Comparison of ENCODE assay signal across 8 cellular contexts in the genomic region with DNA sequence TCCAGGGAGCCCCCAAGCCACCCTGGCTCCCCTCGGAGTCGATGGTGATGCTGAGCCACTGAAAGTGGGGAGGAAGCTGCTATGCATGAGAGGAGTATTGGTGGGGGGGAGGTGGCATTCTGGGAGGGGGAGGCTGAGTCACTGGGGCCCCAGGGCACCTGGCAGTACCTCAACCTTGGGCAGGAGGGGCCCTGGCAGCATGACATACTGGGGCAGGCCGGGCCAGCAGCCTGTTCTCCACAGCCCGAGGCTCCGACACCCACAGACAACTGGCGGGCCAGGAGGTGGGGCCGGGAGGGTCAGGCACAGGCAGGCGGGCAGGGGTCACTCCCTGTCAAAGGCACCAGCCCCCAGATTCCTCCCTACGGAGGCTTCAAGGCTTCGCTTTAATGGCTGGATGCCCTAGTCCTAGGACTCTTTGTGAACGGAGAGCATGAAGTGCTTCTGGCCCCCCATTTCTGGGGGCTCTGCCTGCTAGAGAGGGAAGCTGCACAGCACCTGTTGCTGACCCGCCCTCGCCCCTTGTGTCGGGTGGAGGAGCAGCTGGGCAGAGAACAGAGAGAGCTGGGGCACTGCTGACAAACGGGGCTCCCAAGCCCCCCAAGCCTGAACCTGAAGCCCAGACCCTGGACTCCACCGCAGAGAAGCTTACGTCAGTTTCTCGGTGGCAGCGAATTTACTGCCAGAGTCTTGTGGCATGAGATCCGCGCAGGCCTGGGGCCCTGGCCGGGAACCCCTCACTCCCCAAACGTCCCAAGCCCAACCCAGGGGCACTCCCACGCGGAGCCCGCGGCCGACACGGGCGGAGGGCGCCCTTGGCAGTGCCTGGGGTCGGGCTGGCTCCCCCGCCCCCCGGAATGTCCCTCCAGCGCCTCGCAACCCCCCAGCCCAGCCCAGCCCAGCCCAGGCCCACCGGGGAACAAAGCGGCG. TPM values are rescaled to one million over a fixed set of nuclear protein-coding genes. Genes with fewer than 3 reads are reported as not detected.
DNase-seq lines count a peak whose midpoint lies in the region; ATAC-seq, FAIRE-seq and TF ChIP-seq lines count a peak whose summit lies in the region.

No MANE protein-coding gene starts in this region.

- peak overlapping the region in 10 of 11 experiments; percentile 53 to 89 (median 83); a peak in 21 of 22 replicates for H3K27ac ChIP-seq in BLaER1 treated with 17β-estradiol and CSF1 and Interleukin-3, amounts not matched to agents 10 nM and 100 nM
- H3K27ac ChIP-seq in mammary epithelial cell (ENCODE audit: insufficient read depth, low read depth, low read length), result no peak overlapping the region
- H3K27ac ChIP-seq in HepG2 (ENCODE audit: extremely low read length, insufficient read depth, low read length), result peak overlapping the region; percentile 51
- H3K27ac ChIP-seq in transverse colon, result peak overlapping the region; percentile 87 to 93 (median 90)

- H3K27me3 ChIP-seq in BLaER1 treated with 17β-estradiol and CSF1 and Interleukin-3, amounts not matched to agents 10 nM and 100 nM, result no peaks in the 10 kb centered on the region
- no peaks in the 10 kb centered on the region for H3K27me3 ChIP-seq in mammary epithelial cell (ENCODE audit: insufficient read depth, low read length)
- H3K27me3 ChIP-seq in HepG2 (ENCODE audit: control insufficient read depth in 1 of 2, insufficient read depth in 2 of 2, low read length in 2 of 2), result no peaks in the 10 kb centered on the region; a peak in 1 of 5 replicates
- H3K27me3 ChIP-seq in transverse colon, result no peaks in the 10 kb centered on the region

- H3K4me2 ChIP-seq in BLaER1 treated with 17β-estradiol and CSF1 and Interleukin-3, amounts not matched to agents 10 nM and 100 nM, result peak overlapping the region; percentile 91 to 99 (median 98)
- H3K4me2 ChIP-seq in mammary epithelial cell (ENCODE audit: insufficient read depth, low read depth, low read length) (peak overlapping the region; percentile 99), HepG2 (ENCODE audit: low read depth, low read length) (peak overlapping the region; percentile 91)

- TF ChIP-seq EP300 in HepG2 (IDR thresholded peaks at IDR 0.05; ENCODE audit: low read depth in 2 of 2, low read length in 2 of 2) (no peak), HepG2 (CRISPR knock-in tag; IDR thresholded peaks at IDR 0.05; ENCODE audit: borderline replicate concordance) (no peak), transverse colon (IDR thresholded peaks at IDR 0.05; ENCODE audit: low read depth) (no peak)

- peak; percentile 8 for ATAC-seq in HepG2
- no peak for ATAC-seq in GM18511 (IDR thresholded peaks at IDR 0.05; ENCODE audit: unreplicated experiment)
- no peak for ATAC-seq in GM21526 (IDR thresholded peaks at IDR 0.05; ENCODE audit: low FRiP score, unreplicated experiment)

- peak overlapping the region; percentile 76 to 94 (median 84) for H3K9ac ChIP-seq in BLaER1 treated with 17β-estradiol and CSF1 and Interleukin-3, amounts not matched to agents 10 nM and 100 nM
- H3K9ac ChIP-seq in mammary epithelial cell (ENCODE audit: insufficient read depth, low read length), result peak overlapping the region; percentile 67
- H3K9ac ChIP-seq in HepG2 (ENCODE audit: insufficient read depth, low read depth, low read length), result peak overlapping the region; percentile 75

- no peak for FAIRE-seq in HepG2 (lab: Jason Lieb, UNC)

- H3K79me2 ChIP-seq in mammary epithelial cell (ENCODE audit: insufficient read depth, low read length) (peaks cover 48% of the 10 kb centered on the region), HepG2 (ENCODE audit: insufficient read depth, low read length) (peaks cover 10% of the 10 kb centered on the region)

- H3K9me3 ChIP-seq in BLaER1 treated with 17β-estradiol and CSF1 and Interleukin-3, amounts not matched to agents 10 nM and 100 nM (replicated peaks in 1 of 11), result no peaks in the 10 kb centered on the region
- H3K9me3 ChIP-seq in mammary epithelial cell (replicated peaks; ENCODE audit: insufficient read depth, low read length) (no peaks in the 10 kb centered on the region), HepG2 (ENCODE audit: low read length) (no peaks in the 10 kb centered on the region), transverse colon (no peaks in the 10 kb centered on the region)

- CTCF ChIA-PET in mammary epithelial cell (lab: Charles Lee; ENCODE audit: low non-redundant PET), result no interaction called here
- CTCF ChIA-PET in HepG2 (lab: Yijun Ruan, JAX; ENCODE audit: low intra/inter-chr PET ratio, low total read pairs), result interaction anchor here (0.8 to 3.1 kb wide), 5 partner anchors 10 to 88 kb away, joined by 3 to 26 read pairs (median 11); partner anchors contain the start of gene LLGL2

- H3K4me1 ChIP-seq in BLaER1 treated with 17β-estradiol and CSF1 and Interleukin-3, amounts not matched to agents 10 nM and 100 nM, result peaks cover 55 to 78% (median 74%) of the 10 kb centered on the region in 10 experiments
- H3K4me1 ChIP-seq in mammary epithelial cell (ENCODE audit: insufficient read depth, low read length) (peaks cover 25% of the 10 kb centered on the region), HepG2 (ENCODE audit: insufficient read depth, low read length) (peaks cover 59% of the 10 kb centered on the region), transverse colon (peaks cover 22 to 58% (median 43%) of the 10 kb centered on the region in 4 donors)

- H3K4me3 ChIP-seq in BLaER1 treated with 17β-estradiol and CSF1 and Interleukin-3, amounts not matched to agents 10 nM and 100 nM, result peak overlapping the region; percentile 75 to 98 (median 96)
- peak overlapping the region; percentile 57 to 87 (median 70) for H3K4me3 ChIP-seq in mammary epithelial cell (replicated peaks in 1 of 3; ENCODE audit: insufficient read depth in 1 of 3, low read depth in 2 of 3, low read length in 3 of 3)
- H3K4me3 ChIP-seq in HepG2 (replicated peaks in 1 of 3; ENCODE audit: insufficient read depth in 1 of 3, low read depth in 2 of 3, low read length in 3 of 3), result peak overlapping the region; percentile 68 to 93 (median 79)
- peak overlapping the region; percentile 73 to 96 (median 92) for H3K4me3 ChIP-seq in transverse colon

- no peak for TF ChIP-seq CTCF in mammary epithelial cell (conservative IDR thresholded peaks at IDR 0.05 in 1 of 2, IDR thresholded peaks at IDR 0.05 in 1 of 2; ENCODE audit: extremely low read depth in 1 of 2, insufficient read depth in 1 of 2, low read depth in 1 of 2, low read length in 2 of 2)
- no peak for TF ChIP-seq CTCF in HepG2 (CRISPR knock-in tag; IDR thresholded peaks at IDR 0.05)
- TF ChIP-seq CTCF in transverse colon (IDR thresholded peaks at IDR 0.05), result no peak

- H3K36me3 ChIP-seq in BLaER1 treated with 17β-estradiol and CSF1 and Interleukin-3, amounts not matched to agents 10 nM and 100 nM, result peaks cover 6 to 54% (median 44%) of the 10 kb centered on the region in 11 experiments; a peak in 20 of 22 replicates
- H3K36me3 ChIP-seq in mammary epithelial cell (ENCODE audit: insufficient read depth, low read length), result no peaks in the 10 kb centered on the region
- peaks cover 3 to 10% of the 10 kb centered on the region in 2 experiments for H3K36me3 ChIP-seq in HepG2 (replicated peaks in 1 of 2; ENCODE audit: control insufficient read depth in 1 of 2, insufficient read depth in 2 of 2, low read length in 2 of 2)
- H3K36me3 ChIP-seq in transverse colon, result no peaks in the 10 kb centered on the region

- DNase-seq in M059J (ENCODE audit: low read depth) (peak; percentile 88), mammary epithelial cell (peak; percentile 70), HepG2 (ENCODE audit: low spot score) (no peak), transverse colon (peak; percentile 26), cerebellar nuclear complex (lab: John Stamatoyannopoulos, UW) (no peak)

- BruUV-seq in mammary epithelial cell (replicated peaks; lab: Mats Ljungman, UMichigan) (no TSS peak), HepG2 (replicated peaks; lab: Mats Ljungman, UMichigan) (TSS peak; percentile 43)

- peaks cover 3 to 75% (median 65%) of the 10 kb centered on the region in 11 experiments; a peak in 19 of 22 replicates for H4K20me1 ChIP-seq in BLaER1 treated with 17β-estradiol and CSF1 and Interleukin-3, amounts not matched to agents 10 nM and 100 nM
- H4K20me1 ChIP-seq in mammary epithelial cell (ENCODE audit: insufficient read depth, low read length) (no peaks in the 10 kb centered on the region), HepG2 (ENCODE audit: insufficient read depth, low read length) (peaks cover 10% of the 10 kb centered on the region; the same call in 1 of the 2 replicates)

- no peak for TF ChIP-seq RAD21 in HepG2 (CRISPR knock-in tag; IDR thresholded peaks at IDR 0.05)

- in situ Hi-C loops in mammary epithelial cell (cut with MboI; ENCODE audit: low sequenced_read_pairs in 2 of 2), result loop anchor here in 1 of 2 donors (10.0 kb wide), 1 partner anchor 90 kb away; no protein-coding TSS in a partner anchor
- in situ Hi-C loops in HepG2 (cut with HindIII; ENCODE audit: extremely low pct_ligation_motif_present, low pct_unique_long_range_greater_than_20kb), result no loop called here
- in situ Hi-C loops in transverse colon (cut with MboI; ENCODE audit: low pct_ligation_motif_present in 1 of 4, low pct_unique_long_range_greater_than_20kb in 1 of 4, low sequenced_read_pairs in 3 of 4), result loop anchor here in 1 of 4 donors (10.0 kb wide), 1 partner anchor 90 kb away; no protein-coding TSS in a partner anchor

- intact Hi-C loops in mammary epithelial cell (cut with micrococcal nuclease), result loop anchor here (1.0 to 5.0 kb wide), 5 partner anchors 58 to 242 kb away; partner anchors contain the start of genes GRB2, MIF4GD and TMEM94
- intact Hi-C loops in HepG2 (cut with micrococcal nuclease; ENCODE audit: unreplicated experiment), result loop anchor here (1.0 to 5.0 kb wide), 3 partner anchors 57 to 430 kb away; partner anchors contain the start of gene TMEM94
- intact Hi-C loops in transverse colon (cut with DNase I; ENCODE audit: low total_unique reads), result loop anchor here (5.0 kb wide), 1 partner anchor 87 kb away; no protein-coding TSS in a partner anchor

- dilution Hi-C loops in mammary epithelial cell (cut with HindIII; ENCODE audit: low sequenced_read_pairs), result loop anchor here (5.0 kb wide), 2 partner anchors 107 to 192 kb away; partner anchors contain the start of gene GRB2

- WGBS in mammary epithelial cell (ENCODE audit: low coverage, missing lambda C conversion rate), result 2% methylated on average over 17 of the region's 39 CpGs
- WGBS in HepG2 (ENCODE audit: low lambda C conversion rate), result 0% methylated on average over 11 of the region's 39 CpGs
- 19% methylated on average over 23 of the region's 39 CpGs; no CpG with 5 or more reads in 1 of the 2 donors for WGBS in transverse colon (ENCODE audit: low coverage in 1 of 2), 2 donors

- POLR2A ChIA-PET in HepG2 (lab: Yijun Ruan, JAX), result interaction anchor here (1.0 to 1.3 kb wide), 4 partner anchors 11 to 58 kb away, joined by 3 to 5 read pairs (median 4); partner anchors contain the start of genes LLGL2 and TMEM94

- TF ChIP-seq POLR2A in HepG2 (IDR thresholded peaks at IDR 0.05; ENCODE audit: insufficient read depth in 1 of 2, low read depth in 2 of 2, low read length in 2 of 2), result no peak
- no peak for TF ChIP-seq POLR2A in transverse colon (IDR thresholded peaks at IDR 0.05)

- H2AFZ ChIP-seq in mammary epithelial cell (ENCODE audit: low read depth, low read length), result peak overlapping the region; percentile 96
- no peak overlapping the region for H2AFZ ChIP-seq in HepG2 (ENCODE audit: low read length)

RNA-seq across cellular contexts. Expression of gene CASKIN2, which starts 0.8 kb away (rescaled TPM):
- total RNA-seq in M059J (2014; rRNA removed; shearing (Covaris generic)), result 4.8 and 8.9 TPM in 2 replicates
- total RNA-seq in mammary epithelial cell (10 to 100 TPM; 10.5 to 22.1 TPM), HepG2 (2016; rRNA removed; fragmentation: Illumina TruSeq; extraction: Trizol) (5.2 and 10.6 TPM in 2 replicates), transverse colon (100 to 1,000 TPM in 1 of 4 donors, 10 to 100 TPM in 3; 16.5 to 128 (median 24.8) TPM)
- polyA plus RNA-seq in mammary epithelial cell (6.6 TPM), HepG2 (2011; rRNA removed) (6.8 and 7.8 TPM in 2 replicates)
- 7.0 TPM for polyA minus RNA-seq in mammary epithelial cell
- 1.5 and 1.8 TPM in 2 replicates for total RNA-seq in HepG2 (2016; cell fraction: cytosol; rRNA removed; fragmentation: Illumina TruSeq; extraction: Trizol; ENCODE audit: low read depth)
- total RNA-seq in HepG2 (2016; cell fraction: insoluble cytoplasmic fraction; rRNA removed; fragmentation: Illumina TruSeq; extraction: Trizol), result 4.9 and 7.5 TPM in 2 replicates
- total RNA-seq in HepG2 (2016; cell fraction: membrane; rRNA removed; fragmentation: Illumina TruSeq; extraction: Trizol), result 3.4 and 4.1 TPM in 2 replicates
- total RNA-seq in HepG2 (2016; cell fraction: nucleus; rRNA removed; fragmentation: Illumina TruSeq; extraction: Trizol), result 6.8 and 8.0 TPM in 2 replicates
- 1.9 and 2.2 TPM in 2 replicates for polyA plus RNA-seq in HepG2 (2011; cell fraction: cytosol; rRNA removed)
- polyA plus RNA-seq in HepG2 (2011; cell fraction: nucleus; rRNA removed), result 23.6 and 26.5 TPM in 2 replicates
- polyA plus RNA-seq in HepG2 (2012), result 6.2 and 9.6 TPM in 2 replicates
- 0.61 and 0.68 TPM in 2 replicates for polyA plus RNA-seq in HepG2 (2016; cell fraction: cytosol; fragmentation: Illumina TruSeq; extraction: Trizol; ENCODE audit: low read depth)
- polyA plus RNA-seq in HepG2 (2016; cell fraction: insoluble cytoplasmic fraction; fragmentation: Illumina TruSeq; extraction: Trizol; ENCODE audit: low read depth), result 4.4 and 7.0 TPM in 2 replicates
- 1.6 and 1.8 TPM in 2 replicates for polyA plus RNA-seq in HepG2 (2016; cell fraction: membrane; fragmentation: Illumina TruSeq; extraction: Trizol; ENCODE audit: low read depth)
- 16.3 and 16.6 TPM in 2 replicates for polyA plus RNA-seq in HepG2 (2016; cell fraction: nucleus; fragmentation: Illumina TruSeq; extraction: Trizol; ENCODE audit: insufficient read depth, low read depth)
- 11.8 and 14.9 TPM in 2 replicates for polyA minus RNA-seq in HepG2 (2011; rRNA and poly(A)+ RNA removed; ENCODE audit: low replicate concordance)
- polyA minus RNA-seq in HepG2 (2011; cell fraction: cytosol; rRNA and poly(A)+ RNA removed), result 4.9 and 5.0 TPM in 2 replicates
- 17.0 and 20.4 TPM in 2 replicates for polyA minus RNA-seq in HepG2 (2011; cell fraction: nucleus; rRNA and poly(A)+ RNA removed)

RNA-seq across cellular contexts. Expression of gene TSEN54, which starts 1.8 kb away (rescaled TPM):
- 14.9 and 22.7 TPM in 2 replicates for total RNA-seq in M059J (2014; rRNA removed; shearing (Covaris generic))
- 10 to 100 TPM; 10.2 to 19.6 TPM for total RNA-seq in mammary epithelial cell
- 24.1 TPM for polyA plus RNA-seq in mammary epithelial cell
- polyA minus RNA-seq in mammary epithelial cell, result 12.5 TPM
- total RNA-seq in HepG2 (2016; rRNA removed; fragmentation: Illumina TruSeq; extraction: Trizol), result 43.6 and 62.9 TPM in 2 replicates
- total RNA-seq in HepG2 (2016; cell fraction: cytosol; rRNA removed; fragmentation: Illumina TruSeq; extraction: Trizol; ENCODE audit: low read depth), result 20.6 and 23.0 TPM in 2 replicates
- total RNA-seq in HepG2 (2016; cell fraction: insoluble cytoplasmic fraction; rRNA removed; fragmentation: Illumina TruSeq; extraction: Trizol), result 44.0 and 64.1 TPM in 2 replicates
- total RNA-seq in HepG2 (2016; cell fraction: membrane; rRNA removed; fragmentation: Illumina TruSeq; extraction: Trizol), result 44.5 and 45.0 TPM in 2 replicates
- 39.9 and 48.4 TPM in 2 replicates for total RNA-seq in HepG2 (2016; cell fraction: nucleus; rRNA removed; fragmentation: Illumina TruSeq; extraction: Trizol)
- 63.3 and 64.4 TPM in 2 replicates for polyA plus RNA-seq in HepG2 (2011; rRNA removed)
- 36.2 and 47.1 TPM in 2 replicates for polyA plus RNA-seq in HepG2 (2011; cell fraction: cytosol; rRNA removed)
- polyA plus RNA-seq in HepG2 (2011; cell fraction: nucleus; rRNA removed), result 87.7 and 89.1 TPM in 2 replicates
- polyA plus RNA-seq in HepG2 (2012), result 22.1 and 34.4 TPM in 2 replicates
- polyA plus RNA-seq in HepG2 (2016; cell fraction: cytosol; fragmentation: Illumina TruSeq; extraction: Trizol; ENCODE audit: low read depth), result 20.4 and 20.5 TPM in 2 replicates
- polyA plus RNA-seq in HepG2 (2016; cell fraction: insoluble cytoplasmic fraction; fragmentation: Illumina TruSeq; extraction: Trizol; ENCODE audit: low read depth), result 37.7 and 50.5 TPM in 2 replicates
- 30.9 and 35.9 TPM in 2 replicates for polyA plus RNA-seq in HepG2 (2016; cell fraction: membrane; fragmentation: Illumina TruSeq; extraction: Trizol; ENCODE audit: low read depth)
- polyA plus RNA-seq in HepG2 (2016; cell fraction: nucleus; fragmentation: Illumina TruSeq; extraction: Trizol; ENCODE audit: insufficient read depth, low read depth), result 108 and 110 TPM in 2 replicates
- polyA minus RNA-seq in HepG2 (2011; rRNA and poly(A)+ RNA removed; ENCODE audit: low replicate concordance), result 56.0 and 95.0 TPM in 2 replicates
- polyA minus RNA-seq in HepG2 (2011; cell fraction: cytosol; rRNA and poly(A)+ RNA removed), result 11.3 and 14.0 TPM in 2 replicates
- polyA minus RNA-seq in HepG2 (2011; cell fraction: nucleus; rRNA and poly(A)+ RNA removed), result 13.9 and 15.5 TPM in 2 replicates
- total RNA-seq in transverse colon, result 100 to 1,000 TPM in 1 of 4 donors, 10 to 100 TPM in 3; 36.6 to 105 (median 61.2) TPM

RNA-seq across cellular contexts. Expression of gene LLGL2, which starts 10.9 kb away (rescaled TPM):
- 4.1 and 4.5 TPM in 2 replicates for total RNA-seq in M059J (2014; rRNA removed; shearing (Covaris generic))
- 10 to 100 TPM; 22.3 to 25.7 TPM for total RNA-seq in mammary epithelial cell
- 15.4 TPM for polyA plus RNA-seq in mammary epithelial cell
- 11.0 TPM for polyA minus RNA-seq in mammary epithelial cell
- 53.9 and 86.7 TPM in 2 replicates for total RNA-seq in HepG2 (2016; rRNA removed; fragmentation: Illumina TruSeq; extraction: Trizol)
- 27.2 and 32.8 TPM in 2 replicates for total RNA-seq in HepG2 (2016; cell fraction: cytosol; rRNA removed; fragmentation: Illumina TruSeq; extraction: Trizol; ENCODE audit: low read depth)
- total RNA-seq in HepG2 (2016; cell fraction: insoluble cytoplasmic fraction; rRNA removed; fragmentation: Illumina TruSeq; extraction: Trizol), result 51.9 and 87.2 TPM in 2 replicates
- total RNA-seq in HepG2 (2016; cell fraction: membrane; rRNA removed; fragmentation: Illumina TruSeq; extraction: Trizol), result 45.8 and 50.7 TPM in 2 replicates
- 72.1 and 85.8 TPM in 2 replicates for total RNA-seq in HepG2 (2016; cell fraction: nucleus; rRNA removed; fragmentation: Illumina TruSeq; extraction: Trizol)
- 83.0 and 109 TPM in 2 replicates for polyA plus RNA-seq in HepG2 (2011; rRNA removed)
- 40.2 and 67.1 TPM in 2 replicates for polyA plus RNA-seq in HepG2 (2011; cell fraction: cytosol; rRNA removed)
- polyA plus RNA-seq in HepG2 (2011; cell fraction: nucleus; rRNA removed), result 384 and 448 TPM in 2 replicates
- polyA plus RNA-seq in HepG2 (2012), result 33.3 and 59.5 TPM in 2 replicates
- polyA plus RNA-seq in HepG2 (2016; cell fraction: cytosol; fragmentation: Illumina TruSeq; extraction: Trizol; ENCODE audit: low read depth), result 23.2 and 28.1 TPM in 2 replicates
- polyA plus RNA-seq in HepG2 (2016; cell fraction: insoluble cytoplasmic fraction; fragmentation: Illumina TruSeq; extraction: Trizol; ENCODE audit: low read depth), result 41.6 and 52.9 TPM in 2 replicates
- polyA plus RNA-seq in HepG2 (2016; cell fraction: membrane; fragmentation: Illumina TruSeq; extraction: Trizol; ENCODE audit: low read depth), result 32.5 and 33.0 TPM in 2 replicates
- polyA plus RNA-seq in HepG2 (2016; cell fraction: nucleus; fragmentation: Illumina TruSeq; extraction: Trizol; ENCODE audit: insufficient read depth, low read depth), result 204 and 230 TPM in 2 replicates
- polyA minus RNA-seq in HepG2 (2011; rRNA and poly(A)+ RNA removed; ENCODE audit: low replicate concordance), result 30.9 and 126 TPM in 2 replicates
- polyA minus RNA-seq in HepG2 (2011; cell fraction: cytosol; rRNA and poly(A)+ RNA removed), result 30.6 and 31.7 TPM in 2 replicates
- 79.4 and 86.0 TPM in 2 replicates for polyA minus RNA-seq in HepG2 (2011; cell fraction: nucleus; rRNA and poly(A)+ RNA removed)
- total RNA-seq in transverse colon, result 1,000 to 10,000 TPM in 1 of 4 donors, 100 to 1,000 TPM in 3; 326 to 1,573 (median 641) TPM

RNA-seq across cellular contexts. Expression of gene TMEM94, which starts 58.1 kb away (rescaled TPM):
- total RNA-seq in M059J (2014; rRNA removed; shearing (Covaris generic)), result 29.1 and 48.8 TPM in 2 replicates
- 10 to 100 TPM; 23.0 to 42.3 TPM for total RNA-seq in mammary epithelial cell
- polyA plus RNA-seq in mammary epithelial cell, result 30.7 TPM
- 161 TPM for polyA minus RNA-seq in mammary epithelial cell
- 20.8 and 32.6 TPM in 2 replicates for total RNA-seq in HepG2 (2016; rRNA removed; fragmentation: Illumina TruSeq; extraction: Trizol)
- 26.4 and 26.9 TPM in 2 replicates for total RNA-seq in HepG2 (2016; cell fraction: cytosol; rRNA removed; fragmentation: Illumina TruSeq; extraction: Trizol; ENCODE audit: low read depth)
- 17.2 and 32.1 TPM in 2 replicates for total RNA-seq in HepG2 (2016; cell fraction: insoluble cytoplasmic fraction; rRNA removed; fragmentation: Illumina TruSeq; extraction: Trizol)
- 23.6 and 28.5 TPM in 2 replicates for total RNA-seq in HepG2 (2016; cell fraction: membrane; rRNA removed; fragmentation: Illumina TruSeq; extraction: Trizol)
- total RNA-seq in HepG2 (2016; cell fraction: nucleus; rRNA removed; fragmentation: Illumina TruSeq; extraction: Trizol), result 32.2 and 37.2 TPM in 2 replicates
- 134 and 150 TPM in 2 replicates for polyA plus RNA-seq in HepG2 (2011; rRNA removed)
- polyA plus RNA-seq in HepG2 (2011; cell fraction: cytosol; rRNA removed), result 37.1 and 46.4 TPM in 2 replicates
- polyA plus RNA-seq in HepG2 (2011; cell fraction: nucleus; rRNA removed), result 1,312 and 1,888 TPM in 2 replicates
- 125 and 137 TPM in 2 replicates for polyA plus RNA-seq in HepG2 (2012)
- 5.0 and 5.4 TPM in 2 replicates for polyA plus RNA-seq in HepG2 (2016; cell fraction: cytosol; fragmentation: Illumina TruSeq; extraction: Trizol; ENCODE audit: low read depth)
- polyA plus RNA-seq in HepG2 (2016; cell fraction: insoluble cytoplasmic fraction; fragmentation: Illumina TruSeq; extraction: Trizol; ENCODE audit: low read depth), result 15.7 and 19.0 TPM in 2 replicates
- 16.7 and 22.4 TPM in 2 replicates for polyA plus RNA-seq in HepG2 (2016; cell fraction: membrane; fragmentation: Illumina TruSeq; extraction: Trizol; ENCODE audit: low read depth)
- polyA plus RNA-seq in HepG2 (2016; cell fraction: nucleus; fragmentation: Illumina TruSeq; extraction: Trizol; ENCODE audit: insufficient read depth, low read depth), result 121 and 131 TPM in 2 replicates
- 36.2 and 133 TPM in 2 replicates for polyA minus RNA-seq in HepG2 (2011; rRNA and poly(A)+ RNA removed; ENCODE audit: low replicate concordance)
- polyA minus RNA-seq in HepG2 (2011; cell fraction: cytosol; rRNA and poly(A)+ RNA removed), result 52.6 and 54.1 TPM in 2 replicates
- 148 and 161 TPM in 2 replicates for polyA minus RNA-seq in HepG2 (2011; cell fraction: nucleus; rRNA and poly(A)+ RNA removed)
- total RNA-seq in transverse colon, result 100 to 1,000 TPM; 128 to 708 (median 280) TPM

Comparison
In these comparisons a context has a peak if more than half of its experiments do, and no peak if none do; other contexts are left out.
1. DNase-seq: peak in M059J (single experiment), mammary epithelial cell (single experiment) and transverse colon (single experiment); none in HepG2 (single experiment) and cerebellar nuclear complex (0 of 2).
2. Peak in every context shown above with its lines, with median percentiles within 50 percentile points of each other: H3K4me2 ChIP-seq, H3K4me3 ChIP-seq and H3K9ac ChIP-seq.